Comparison of ENCODE assay signal across 11 cellular contexts in the genomic region with DNA sequence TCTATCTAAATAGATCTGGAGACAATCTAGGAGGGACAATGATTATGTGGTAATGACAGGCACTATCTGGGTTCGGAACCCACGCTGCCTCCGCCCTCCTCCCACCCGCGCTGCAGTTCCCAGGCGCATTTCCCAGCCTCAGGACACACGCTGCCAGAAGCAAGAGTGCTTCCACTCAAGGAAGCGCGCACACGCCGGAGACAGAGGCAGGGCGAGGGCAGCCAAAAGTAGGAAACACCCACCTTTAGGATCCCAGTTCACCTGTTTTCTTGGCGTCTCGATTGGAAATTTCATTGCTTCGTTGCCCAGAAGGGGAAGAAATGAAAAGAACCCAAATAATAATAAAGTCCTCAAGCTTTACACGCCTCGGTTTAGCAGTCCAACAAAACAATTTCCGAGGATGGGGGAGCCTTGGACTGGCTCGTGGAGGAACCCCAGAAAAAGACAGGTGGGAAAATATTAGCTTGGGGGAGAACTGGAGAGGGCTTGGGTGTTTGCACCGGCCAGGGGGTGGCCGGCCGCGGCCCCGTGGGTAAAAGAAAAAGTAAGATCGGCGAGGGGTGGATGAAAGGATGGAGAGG. TPM values are rescaled to one million over a fixed set of nuclear protein-coding genes. Genes with fewer than 3 reads are reported as not detected.
A peak's percentile ranks its signal among the peaks of the same experiment; 100 is the strongest.
DNase-seq lines count a peak whose midpoint lies in the region; ATAC-seq and TF ChIP-seq lines count a peak whose summit lies in the region.
"Had no signal": no experiment of that assay in that cellular context is flagged by ENCODE, and none has a peak within 500 bp of the region (broad histone marks: within the 10 kb centered on the region; RNA-seq: fewer than 3 reads in every experiment).

No MANE protein-coding gene starts in this region.

- H3K4me3 ChIP-seq in HL-60 (replicated peaks; ENCODE audit: insufficient read depth, low read length) (peak overlapping the region; percentile 22), endocrine pancreas (ENCODE audit: control insufficient read depth, insufficient read depth, low read length) (peak overlapping the region; percentile 44), neuronal stem cell (ENCODE audit: low read length in 2 of 2) (peak overlapping the region; percentile 75 to 80), sigmoid colon (peak overlapping the region in 1 of 4 donors; percentile 35)

- no peak for TF ChIP-seq CTCF in HL-60 (IDR thresholded peaks at IDR 0.05; ENCODE audit: insufficient read depth, low read length)
- no peak for TF ChIP-seq CTCF in RWPE1 (conservative IDR thresholded peaks at IDR 0.05; ENCODE audit: low read depth)
- no peak for TF ChIP-seq CTCF in sigmoid colon (IDR thresholded peaks at IDR 0.05)

- H2BK15ac ChIP-seq in neuronal stem cell (ENCODE audit: low read length) = peak overlapping the region; percentile 38

- no peak overlapping the region for H4K91ac ChIP-seq in neuronal stem cell (ENCODE audit: low read depth, low read length, poor library complexity)

- H3K4me3 Mint-ChIP-seq in stimulated activated memory B cell treated with anti-CD40 and anti-IgM and Interleukin-4, amounts not matched to agents 10 μg/mL and 1 μg/mL and 100 μg/mL, for 72 hours = no peak overlapping the region
- H3K4me3 Mint-ChIP-seq: central memory CD8-positive, alpha-beta T cell had no signal

- DNase-seq in HL-60 (ENCODE audit: low read depth in 1 of 2, low spot score in 1 of 2) (no peak), neuronal stem cell (ENCODE audit: low spot score) (no peak), RWPE1 (ENCODE audit: low spot score) (no peak), sigmoid colon (no peak)
- DNase-seq: stimulated activated CD4-positive, alpha-beta T cell treated with anti-CD3 and anti-CD28 coated beads, Interleukin-4, amount 100 ng/mL, for 24 hours had no signal

- no peak for TF ChIP-seq EP300 in sigmoid colon (IDR thresholded peaks at IDR 0.05)

- H3K79me1 ChIP-seq in neuronal stem cell (ENCODE audit: low read depth, low read length) = no peaks in the 10 kb centered on the region

- peaks cover 38% of the 10 kb centered on the region for H3K27me3 Mint-ChIP-seq in stimulated activated memory B cell treated with anti-CD40 and anti-IgM and Interleukin-4, amounts not matched to agents 10 μg/mL and 1 μg/mL and 100 μg/mL, for 72 hours

- no peak overlapping the region for H3K27ac Mint-ChIP-seq in stimulated activated memory B cell treated with anti-CD40 and anti-IgM and Interleukin-4, amounts not matched to agents 10 μg/mL and 1 μg/mL and 100 μg/mL, for 72 hours

- peaks cover 5% of the 10 kb centered on the region for H3K4me1 Mint-ChIP-seq in stimulated activated memory B cell treated with anti-CD40 and anti-IgM and Interleukin-4, amounts not matched to agents 10 μg/mL and 1 μg/mL and 100 μg/mL, for 72 hours
- H3K4me1 Mint-ChIP-seq: central memory CD8-positive, alpha-beta T cell had no signal

- H3K36me3 ChIP-seq in ES-I3 (ENCODE audit: insufficient read depth, low read length) = no peaks in the 10 kb centered on the region
- no peaks in the 10 kb centered on the region for H3K36me3 ChIP-seq in endocrine pancreas (ENCODE audit: control insufficient read depth, insufficient read depth, low read length)
- no peaks in the 10 kb centered on the region for H3K36me3 ChIP-seq in neuronal stem cell (replicated peaks in 1 of 2; ENCODE audit: control insufficient read depth in 2 of 2, insufficient read depth in 2 of 2, low read length in 2 of 2)
- H3K36me3 ChIP-seq in sigmoid colon = no peaks in the 10 kb centered on the region
- H3K36me3 ChIP-seq: left lung had no signal

- H3K18ac ChIP-seq in neuronal stem cell (ENCODE audit: low read length) = peak overlapping the region; percentile 90

- H2BK5ac ChIP-seq in neuronal stem cell (ENCODE audit: low read length) = peak overlapping the region; percentile 4

- no peak overlapping the region for H3K14ac ChIP-seq in neuronal stem cell (ENCODE audit: low read length)

- no CpG with 5 or more reads among the region's 26 CpGs for WGBS in neuronal stem cell (ENCODE audit: extremely low coverage in 2 of 2, insufficient read length in 2 of 2, insufficient replicate concordance in 1 of 2), 2 donors
- WGBS in sigmoid colon, 2 donors = 1 to 3% methylated on average over 26 of the region's 26 CpGs

- POLR2A ChIA-PET in RWPE1 (lab: Yijun Ruan, JAX; ENCODE audit: low non-redundant PET) = no interaction called here

- H3K4ac ChIP-seq in neuronal stem cell (ENCODE audit: low read length) = no peak overlapping the region

- no peak for ATAC-seq in HG03196 (IDR thresholded peaks at IDR 0.05; ENCODE audit: unreplicated experiment)
- ATAC-seq in stimulated activated memory B cell treated with anti-CD40 and anti-IgM and Interleukin-4, amounts not matched to agents 10 μg/mL and 1 μg/mL and 100 μg/mL, for 72 hours = no peak
- ATAC-seq: left lung had no signal

- no peak overlapping the region for H3K23ac ChIP-seq in neuronal stem cell (ENCODE audit: low read depth, low read length, poor library complexity)

- peak overlapping the region; percentile 91 for H2AFZ ChIP-seq in neuronal stem cell (ENCODE audit: low read length)

- CTCF ChIA-PET in RWPE1 (lab: Yijun Ruan, JAX) = no interaction called here

- H3K36me3 Mint-ChIP-seq in stimulated activated memory B cell treated with anti-CD40 and anti-IgM and Interleukin-4, amounts not matched to agents 10 μg/mL and 1 μg/mL and 100 μg/mL, for 72 hours = no peaks in the 10 kb centered on the region

- intact Hi-C loops in sigmoid colon (cut with DNase I) = no loop called here

- H3K4me1 ChIP-seq in ES-I3 (ENCODE audit: insufficient read depth, low read length) (no peaks in the 10 kb centered on the region), endocrine pancreas (ENCODE audit: control insufficient read depth, insufficient read depth, low read length) (no peaks in the 10 kb centered on the region), neuronal stem cell (ENCODE audit: control insufficient read depth in 2 of 2, insufficient read depth in 1 of 2, low read depth in 1 of 2, low read length in 2 of 2) (peaks cover 0 to 21% of the 10 kb centered on the region in 2 donors), sigmoid colon (peaks cover 0 to 23% (median 8%) of the 10 kb centered on the region in 4 donors)

- H2AK5ac ChIP-seq in neuronal stem cell (ENCODE audit: low read depth, low read length) = peak overlapping the region; percentile 60

- H3K9me3 ChIP-seq in ES-I3 (ENCODE audit: control insufficient read depth, insufficient read depth, low read length) = no peaks in the 10 kb centered on the region; the same call in 1 of the 2 replicates
- no peaks in the 10 kb centered on the region for H3K9me3 ChIP-seq in endocrine pancreas (ENCODE audit: control insufficient read depth, low read length)
- peaks cover 0 to 4% of the 10 kb centered on the region in 2 donors for H3K9me3 ChIP-seq in neuronal stem cell (replicated peaks in 1 of 2; ENCODE audit: control insufficient read depth in 2 of 2, insufficient read depth in 1 of 2, low read depth in 1 of 2, low read length in 2 of 2)
- no peaks in the 10 kb centered on the region for H3K9me3 ChIP-seq in sigmoid colon
- H3K9me3 ChIP-seq: left lung had no signal

- peak overlapping the region; percentile 74; the same call in 1 of the 2 replicates for H3K9ac ChIP-seq in ES-I3 (ENCODE audit: low read depth, low read length)
- peak overlapping the region; percentile 54 for H3K9ac ChIP-seq in endocrine pancreas (ENCODE audit: control insufficient read depth, insufficient read depth, low read length)
- peak overlapping the region; percentile 93 for H3K9ac ChIP-seq in neuronal stem cell (ENCODE audit: low read depth, low read length, poor library complexity)

- no peak for TF ChIP-seq POLR2A in sigmoid colon (IDR thresholded peaks at IDR 0.05)

- H4K8ac ChIP-seq in neuronal stem cell (ENCODE audit: low read depth, low read length) = no peak overlapping the region

- H2BK12ac ChIP-seq in neuronal stem cell (ENCODE audit: low read length) = peak overlapping the region; percentile 4

- peak overlapping the region; percentile 36 for H2BK120ac ChIP-seq in neuronal stem cell (ENCODE audit: low read depth, low read length)

- peak overlapping the region; percentile 77 for H3K4me2 ChIP-seq in neuronal stem cell (ENCODE audit: insufficient read depth, low read length, poor library complexity, severe bottlenecking)

- no peaks in the 10 kb centered on the region for H3K9me3 Mint-ChIP-seq in stimulated activated memory B cell treated with anti-CD40 and anti-IgM and Interleukin-4, amounts not matched to agents 10 μg/mL and 1 μg/mL and 100 μg/mL, for 72 hours
- H3K9me3 Mint-ChIP-seq: central memory CD8-positive, alpha-beta T cell had no signal

- peaks cover 60% of the 10 kb centered on the region for H3K27me3 ChIP-seq in HL-60 (ENCODE audit: insufficient read depth, poor library complexity, severe bottlenecking)
- H3K27me3 ChIP-seq in endocrine pancreas (ENCODE audit: control insufficient read depth, insufficient read depth, low read length) = no peaks in the 10 kb centered on the region
- H3K27me3 ChIP-seq in neuronal stem cell (ENCODE audit: control insufficient read depth in 3 of 3, insufficient read depth in 3 of 3, low read depth in 1 of 3, low read length in 3 of 3) = no peaks in the 10 kb centered on the region
- H3K27me3 ChIP-seq in sigmoid colon = peaks cover 14 to 73% (median 46%) of the 10 kb centered on the region in 3 donors

- H3K27ac ChIP-seq in HL-60 (replicated peaks) (no peak overlapping the region), neuronal stem cell (replicated peaks; ENCODE audit: low read length) (no peak overlapping the region), RWPE1 (no peak overlapping the region), sigmoid colon (no peak overlapping the region)
- H3K27ac ChIP-seq: left lung had no signal

RNA-seq across cellular contexts. Expression of a gene that starts 0.5 kb away (rescaled TPM):
- 9.4 TPM for polyA plus RNA-seq in neuronal stem cell (2013, experiment 1 of 2)
- 10.0 TPM for polyA plus RNA-seq in neuronal stem cell (2013, experiment 2 of 2)
- under 1 TPM in 3 of 4 donors, not detected in 1; 0.14 to 0.36 (median 0.33) TPM for total RNA-seq in sigmoid colon
- polyA plus RNA-seq in sigmoid colon = under 1 TPM; under 0.01 to 0.60 (median 0.23) TPM
- total RNA-seq: left lung had no signal
